ENCODE assay signal across 9 cellular contexts in the genomic region with DNA sequence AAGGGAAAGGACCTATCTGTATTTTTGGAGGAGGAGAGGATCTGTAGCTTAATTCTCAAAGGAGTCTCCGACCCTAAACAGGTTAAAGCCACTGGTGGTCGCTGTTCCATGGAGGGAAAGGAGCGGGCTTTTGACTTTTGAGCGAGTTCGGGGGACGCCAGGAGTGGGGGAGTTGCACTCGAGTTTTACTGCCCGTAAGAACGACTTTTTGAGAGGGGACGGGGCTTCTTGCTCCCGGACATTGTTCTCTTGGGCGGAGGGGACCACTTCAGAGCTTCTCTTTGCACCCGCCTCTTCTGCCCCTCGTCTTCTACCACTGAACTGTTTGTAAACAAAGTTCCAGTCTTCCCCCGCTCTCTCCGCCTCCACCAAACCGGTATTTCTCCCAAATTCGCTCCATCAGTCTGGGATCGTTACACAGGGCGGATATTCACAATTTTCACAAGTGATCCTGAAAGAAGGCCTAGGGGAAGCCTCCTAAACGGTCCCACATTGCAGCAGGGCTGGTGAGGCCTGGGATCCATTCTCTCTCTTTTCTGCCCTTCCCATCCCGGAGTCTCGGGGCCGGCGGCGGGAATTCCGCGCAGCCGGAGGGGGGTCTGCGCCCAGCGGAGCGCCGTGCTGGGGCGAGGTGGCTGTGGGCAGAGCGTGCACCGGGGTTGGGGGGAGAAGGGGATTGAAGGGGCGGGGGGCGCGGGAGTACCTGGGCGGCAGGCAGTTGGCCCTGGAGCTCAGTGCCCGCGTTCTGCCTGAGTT. TPM values are rescaled to one million over a fixed set of nuclear protein-coding genes. Genes with fewer than 3 reads are reported as not detected.
DNase-seq lines count a peak whose midpoint lies in the region; ATAC-seq and TF ChIP-seq lines count a peak whose summit lies in the region.
"Had no signal": no experiment of that assay in that cellular context is flagged by ENCODE, and none has a peak within 500 bp of the region (broad histone marks: within the 10 kb centered on the region; RNA-seq: fewer than 3 reads in every experiment).

No MANE protein-coding gene starts in this region.

- no peaks in the 10 kb centered on the region for H3K36me3 Mint-ChIP-seq in CD4-positive, alpha-beta T cell (ENCODE audit: low read depth)
- peaks cover 7% of the 10 kb centered on the region for H3K36me3 Mint-ChIP-seq in activated T-helper 2 cell treated with anti-CD3 and anti-CD28 coated beads, Interferon-gamma antibody, Interleukin-2, Interleukin-4, amounts not matched to agents 10 μg/mL and 5 μg/mL and 100 μg/mL, durations not matched to agents 14 hours and 24 hours and 36 hours (ENCODE audit: low read depth)
- no peaks in the 10 kb centered on the region for H3K36me3 Mint-ChIP-seq in memory B cell

- ATAC-seq in CD4-positive, alpha-beta T cell (ENCODE audit: poor library complexity), result no peak
- ATAC-seq in memory B cell (ENCODE audit: low read depth), result no peak
- ATAC-seq in HG03469 (IDR thresholded peaks at IDR 0.05; ENCODE audit: unreplicated experiment), result no peak
- no peak for ATAC-seq in GM19328 (IDR thresholded peaks at IDR 0.05; ENCODE audit: unreplicated experiment)

- H3K4me1 Mint-ChIP-seq in CD4-positive, alpha-beta T cell (ENCODE audit: low read depth), result peaks cover 35% of the 10 kb centered on the region
- H3K4me1 Mint-ChIP-seq in activated T-helper 2 cell treated with anti-CD3 and anti-CD28 coated beads, Interferon-gamma antibody, Interleukin-2, Interleukin-4, amounts not matched to agents 10 μg/mL and 5 μg/mL and 100 μg/mL, durations not matched to agents 14 hours and 24 hours and 36 hours (ENCODE audit: low read depth), result peaks cover 26% of the 10 kb centered on the region
- peaks cover 16% of the 10 kb centered on the region for H3K4me1 Mint-ChIP-seq in memory B cell

- H3K27me3 Mint-ChIP-seq in CD4-positive, alpha-beta T cell, result peaks cover 76% of the 10 kb centered on the region
- H3K27me3 Mint-ChIP-seq in activated T-helper 2 cell treated with anti-CD3 and anti-CD28 coated beads, Interferon-gamma antibody, Interleukin-2, Interleukin-4, amounts not matched to agents 10 μg/mL and 5 μg/mL and 100 μg/mL, durations not matched to agents 14 hours and 24 hours and 36 hours (ENCODE audit: low read depth), result peaks cover 69% of the 10 kb centered on the region
- H3K27me3 Mint-ChIP-seq in memory B cell, result peaks cover 27% of the 10 kb centered on the region

- no peak for TF ChIP-seq CTCF in CD4-positive, alpha-beta T cell (IDR thresholded peaks at IDR 0.05)

- peaks cover 48% of the 10 kb centered on the region for H3K4me1 ChIP-seq in HUES6 (ENCODE audit: control insufficient read depth, insufficient read depth, low read length)

- POLR2A ChIA-PET in CD4-positive, alpha-beta T cell (lab: Charles Lee), result interaction anchor here (0.9 to 2.5 kb wide), 6 partner anchors 8 to 368 kb away, joined by 3 to 9 read pairs (median 3); a partner anchor contains a TSS

- H3K4me3 ChIP-seq in HUES6 (ENCODE audit: low read depth, low read length), result peak overlapping the region; percentile 67
- H3K4me3 ChIP-seq: right lobe of liver had no signal

- peaks cover 97% of the 10 kb centered on the region for H3K27me3 ChIP-seq in CD4-positive, alpha-beta T cell (ENCODE audit: control insufficient read depth, insufficient read depth, low read length)
- H3K27me3 ChIP-seq in HUES6 (ENCODE audit: control insufficient read depth, insufficient read depth, low read length), result peaks cover 100% of the 10 kb centered on the region

- no peaks in the 10 kb centered on the region for H3K9me3 Mint-ChIP-seq in CD4-positive, alpha-beta T cell
- H3K9me3 Mint-ChIP-seq in activated T-helper 2 cell treated with anti-CD3 and anti-CD28 coated beads, Interferon-gamma antibody, Interleukin-2, Interleukin-4, amounts not matched to agents 10 μg/mL and 5 μg/mL and 100 μg/mL, durations not matched to agents 14 hours and 24 hours and 36 hours, result no peaks in the 10 kb centered on the region
- H3K9me3 Mint-ChIP-seq in memory B cell, result peaks cover 3% of the 10 kb centered on the region

- H3K9me3 ChIP-seq in CD4-positive, alpha-beta T cell (ENCODE audit: control insufficient read depth, low read length), result peaks cover 9% of the 10 kb centered on the region
- H3K9me3 ChIP-seq in HUES6 (ENCODE audit: control insufficient read depth, insufficient read depth, low read depth, low read length), result no peaks in the 10 kb centered on the region
- H3K9me3 ChIP-seq: right lobe of liver had no signal

- H3K4me3 Mint-ChIP-seq in CD4-positive, alpha-beta T cell, result peak overlapping the region; percentile 91
- H3K4me3 Mint-ChIP-seq in activated T-helper 2 cell treated with anti-CD3 and anti-CD28 coated beads, Interferon-gamma antibody, Interleukin-2, Interleukin-4, amounts not matched to agents 10 μg/mL and 5 μg/mL and 100 μg/mL, durations not matched to agents 14 hours and 24 hours and 36 hours (ENCODE audit: low read depth), result no peak overlapping the region
- H3K4me3 Mint-ChIP-seq in memory B cell, result no peak overlapping the region

- CTCF ChIA-PET in CD4-positive, alpha-beta T cell (lab: Charles Lee), result interaction anchor here (1.0 to 1.2 kb wide), 2 partner anchors 9 to 31 kb away, joined by 3 to 6 read pairs; no protein-coding TSS in a partner anchor

- peak overlapping the region; percentile 68 for H3K9ac ChIP-seq in HUES6 (ENCODE audit: low read length)

- no peaks in the 10 kb centered on the region for H3K36me3 ChIP-seq in HUES6 (ENCODE audit: control insufficient read depth, insufficient read depth, low read length)
- H3K36me3 ChIP-seq: right lobe of liver had no signal

- peak overlapping the region; percentile 76 for H3K27ac Mint-ChIP-seq in CD4-positive, alpha-beta T cell
- peak overlapping the region; percentile 6 for H3K27ac Mint-ChIP-seq in activated T-helper 2 cell treated with anti-CD3 and anti-CD28 coated beads, Interferon-gamma antibody, Interleukin-2, Interleukin-4, amounts not matched to agents 10 μg/mL and 5 μg/mL and 100 μg/mL, durations not matched to agents 14 hours and 24 hours and 36 hours
- H3K27ac Mint-ChIP-seq in memory B cell, result peak overlapping the region; percentile 47

- intact Hi-C loops in CD4-positive, alpha-beta T cell (cut with DNase I, micrococcal nuclease), result loop anchor here in 1 of 2 experiments (10.0 kb wide), 1 partner anchor 459 kb away; a partner anchor contains a TSS
- intact Hi-C loops in activated T-helper 2 cell treated with anti-CD3 and anti-CD28 coated beads, Interferon-gamma antibody, Interleukin-2, Interleukin-4, amounts not matched to agents 10 μg/mL and 5 μg/mL and 100 μg/mL, durations not matched to agents 14 hours and 24 hours and 36 hours (cut with micrococcal nuclease), result no loop called here

- DNase-seq in CD4-positive, alpha-beta T cell, result no peak
- DNase-seq in activated T-helper 2 cell treated with anti-CD3 and anti-CD28 coated beads, Interferon-gamma antibody, Interleukin-2, Interleukin-4, amounts not matched to agents 10 μg/mL and 5 μg/mL and 100 μg/mL, durations not matched to agents 14 hours and 24 hours and 36 hours (ENCODE audit: low spot score), result no peak
- DNase-seq in memory B cell (ENCODE audit: low spot score in 2 of 2), result peak in 1 of 2 donors; percentile 23
- no peak for DNase-seq in SHP77 treated with DMSO at 0.1 percent for 48 hours (lab: John Stamatoyannopoulos, UW)
- no peak for DNase-seq in effector CD8-positive, alpha-beta T cell (lab: John Stamatoyannopoulos, UW)

- no peak overlapping the region for H3K27ac ChIP-seq in CD4-positive, alpha-beta T cell (ENCODE audit: low read depth, low read length)
- H3K27ac ChIP-seq in HUES6 (ENCODE audit: low read depth, low read length), result no peak overlapping the region
- H3K27ac ChIP-seq: right lobe of liver had no signal

RNA-seq across cellular contexts. Expression of a gene that starts 6.6 kb away (rescaled TPM):
- total RNA-seq in CD4-positive, alpha-beta T cell, result not detected
- total RNA-seq in activated T-helper 2 cell treated with anti-CD3 and anti-CD28 coated beads, Interferon-gamma antibody, Interleukin-2, Interleukin-4, amounts not matched to agents 10 μg/mL and 5 μg/mL and 100 μg/mL, durations not matched to agents 14 hours and 24 hours and 36 hours, result 0.14 TPM in 1 of 2 replicates, not detected in the other
- total RNA-seq: right lobe of liver had no signal

RNA-seq across cellular contexts. Expression of a gene that starts 10.8 kb away (rescaled TPM):
- total RNA-seq in CD4-positive, alpha-beta T cell, result not detected
- total RNA-seq in activated T-helper 2 cell treated with anti-CD3 and anti-CD28 coated beads, Interferon-gamma antibody, Interleukin-2, Interleukin-4, amounts not matched to agents 10 μg/mL and 5 μg/mL and 100 μg/mL, durations not matched to agents 14 hours and 24 hours and 36 hours, result 0.09 TPM in 1 of 2 replicates, not detected in the other
- total RNA-seq: right lobe of liver had no signal

Comparison
In these comparisons a context has a peak if more than half of its experiments do, and no peak if none do; other contexts are left out.
1. H3K27ac Mint-ChIP-seq: peak in every context shown above with its lines; median percentile 76 in CD4-positive, alpha-beta T cell; 47 in memory B cell; 6 in activated T-helper 2 cell treated with anti-CD3 and anti-CD28 coated beads, Interferon-gamma antibody, Interleukin-2, Interleukin-4, amounts not matched to agents 10 μg/mL and 5 μg/mL and 100 μg/mL, durations not matched to agents 14 hours and 24 hours and 36 hours.